In the genomic region with DNA sequence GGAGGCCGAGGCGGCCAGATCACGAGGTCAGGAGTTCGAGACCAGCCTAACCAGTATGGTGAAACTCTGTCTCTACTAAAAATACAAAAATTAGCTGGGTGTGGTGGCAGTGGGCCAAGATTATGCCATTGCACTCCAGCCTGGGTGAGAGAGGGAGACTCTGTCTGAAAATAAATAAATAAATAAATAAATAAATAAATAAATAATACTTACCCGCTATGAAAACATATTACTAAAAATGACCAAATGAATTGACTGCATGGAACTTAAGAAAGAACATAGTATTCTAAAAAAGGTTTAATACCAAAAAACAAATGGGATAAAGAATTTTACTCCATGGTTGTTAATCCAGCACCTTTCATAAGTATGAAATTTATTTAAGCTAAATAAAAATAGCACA, we compare ENCODE assay signal across 24 cellular contexts.
"Had no signal": no experiment of that assay in that cellular context is flagged by ENCODE, and none has a peak within 500 bp of the region (broad histone marks: within the 10 kb centered on the region; RNA-seq: fewer than 3 reads in every experiment).

No MANE protein-coding gene starts in this region.

- DNase-seq: islet precursor cell; left ventricle myocardium inferior; mesendoderm; mucosa of descending colon; naive thymus-derived CD4-positive, alpha-beta T cell; ovary; right cardiac atrium; stimulated activated CD4-positive, alpha-beta T cell treated with anti-CD3 and anti-CD28 coated beads, Interleukin-12 subunit alpha, Interleukin-12 subunit beta, amount 100 ng/mL, for 4 hours; stimulated activated CD4-positive, alpha-beta T cell treated with anti-CD3 and anti-CD28 coated beads, Interleukin-15, amount 100 ng/mL, for 24 hours; stimulated activated CD4-positive, alpha-beta T cell treated with anti-CD3 and anti-CD28 coated beads, Interleukin-2, amount 100 ng/mL, for 24 hours; stimulated activated CD4-positive, alpha-beta T cell treated with anti-CD3 and anti-CD28 coated beads, Interleukin-4, amount 100 ng/mL, for 1 hour; stimulated activated naive B cell treated with anti-CD40 and anti-IgM and Interleukin-4, amounts not matched to agents 10 μg/mL and 1 μg/mL and 100 μg/mL, for 72 hours; stimulated activated naive CD8-positive, alpha-beta T cell treated with anti-CD3 and anti-CD28 coated beads, Interleukin-15, Interleukin-2, amounts not matched to agents 100 U/mL and 50 U/mL, for 24 hours; stomach; testis; thyroid gland; transverse colon; upper lobe of left lung had no signal

- H3K9me3 ChIP-seq: left ventricle myocardium inferior, mucosa of descending colon, ovary, stomach, testis, thyroid gland, transverse colon, upper lobe of left lung, vagina had no signal

- H3K4me1 ChIP-seq: left ventricle myocardium inferior, stomach, testis, transverse colon, upper lobe of left lung, vagina had no signal

- H3K27ac ChIP-seq: left ventricle myocardium inferior, ovary, skin epidermis, stomach, testis, thyroid gland, transverse colon, upper lobe of left lung, vagina had no signal

- H3K27me3 ChIP-seq: ovary, stomach, testis, thyroid gland, transverse colon, upper lobe of left lung, vagina had no signal

- H3K27ac Mint-ChIP-seq: mesothelial cell of epicardium; progenitor cell of endocrine pancreas; stimulated activated naive B cell treated with anti-CD40 and anti-IgM and Interleukin-4, amounts not matched to agents 10 μg/mL and 1 μg/mL and 100 μg/mL, for 72 hours had no signal

- H3K4me1 Mint-ChIP-seq: stimulated activated naive B cell treated with anti-CD40 and anti-IgM and Interleukin-4, amounts not matched to agents 10 μg/mL and 1 μg/mL and 100 μg/mL, for 72 hours had no signal

- H3K4me3 ChIP-seq: left ventricle myocardium inferior, lung, mucosa of descending colon, ovary, skin epidermis, stomach, testis, thyroid gland, transverse colon, upper lobe of left lung, vagina had no signal

- H3K4me3 Mint-ChIP-seq: mesothelial cell of epicardium; stimulated activated naive B cell treated with anti-CD40 and anti-IgM and Interleukin-4, amounts not matched to agents 10 μg/mL and 1 μg/mL and 100 μg/mL, for 72 hours had no signal

- H3K36me3 ChIP-seq: left ventricle myocardium inferior, ovary, stomach, thyroid gland, transverse colon, upper lobe of left lung, vagina had no signal

- H3K36me3 Mint-ChIP-seq: mesothelial cell of epicardium; natural killer cell treated with Interleukin-12 subunit alpha and Interleukin-12 subunit beta and Interleukin-15 and Interleukin-18, amount 100 ng/mL, for 72 hours; stimulated activated naive B cell treated with anti-CD40 and anti-IgM and Interleukin-4, amounts not matched to agents 10 μg/mL and 1 μg/mL and 100 μg/mL, for 72 hours had no signal

- H3K9me3 Mint-ChIP-seq: mesothelial cell of epicardium; natural killer cell treated with Interleukin-12 subunit alpha and Interleukin-12 subunit beta and Interleukin-15 and Interleukin-18, amount 100 ng/mL, for 72 hours had no signal
